ENCODE assay signal across 1 cellular context in the genomic region with DNA sequence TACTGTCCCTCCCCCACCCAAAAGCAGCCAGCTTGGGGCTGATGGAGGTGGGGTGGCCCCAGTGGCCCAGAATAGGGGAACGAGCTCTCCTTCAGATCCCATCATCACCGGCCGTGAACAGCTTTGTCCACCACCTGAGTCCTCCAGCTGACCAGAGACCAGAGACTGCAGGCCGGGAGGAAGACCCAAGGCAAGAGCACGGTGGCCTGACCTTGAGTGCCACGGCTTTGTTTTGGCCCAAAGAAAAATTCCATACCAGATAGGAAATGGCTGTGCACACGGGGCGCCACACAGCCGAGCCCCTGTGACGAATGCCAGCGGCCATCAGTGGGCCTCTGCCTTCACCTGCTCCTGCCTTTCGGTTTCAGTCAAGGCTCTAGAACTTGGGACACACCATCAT.
A peak's percentile ranks its signal among the peaks of the same experiment; 100 is the strongest.
TF ChIP-seq lines count a peak whose summit lies in the region.

No MANE protein-coding gene starts in this region.

TF ChIP-seq in GM23338, 12 proteins besides CTCF, POLR2A, EP300 and RAD21:
- TF ChIP-seq EZH2 (IDR thresholded peaks at IDR 0.05; ENCODE audit: low read depth, unreplicated experiment) (peak; percentile 13), EZH2phosphoT487 (IDR thresholded peaks at IDR 0.05; ENCODE audit: unreplicated experiment) (peak; percentile 28), JUNB (IDR thresholded peaks at IDR 0.05; ENCODE audit: unreplicated experiment) (no peak)
